Comparison of ENCODE assay signal across 20 cellular contexts in the genomic region with DNA sequence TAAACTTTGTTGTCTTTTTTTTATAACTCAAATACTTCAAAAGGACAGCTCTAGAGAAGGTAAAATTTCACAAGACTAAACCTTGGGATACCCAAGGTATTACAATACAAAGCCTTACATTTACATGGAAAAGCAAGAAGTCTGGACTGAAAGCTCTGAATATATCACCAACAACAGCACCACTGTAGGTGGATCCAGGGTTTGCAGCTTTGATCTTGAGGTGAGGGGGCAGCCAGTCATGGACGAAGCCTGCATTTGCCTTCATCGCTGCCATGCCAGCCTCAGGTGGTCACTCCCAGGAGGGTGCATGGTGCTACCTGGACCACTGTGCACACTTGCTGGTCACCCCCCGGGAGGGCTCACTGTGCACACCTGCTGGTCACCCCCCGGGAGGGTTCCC. TPM values are rescaled to one million over a fixed set of nuclear protein-coding genes. Genes with fewer than 3 reads are reported as not detected.
DNase-seq lines count a peak whose midpoint lies in the region; ATAC-seq and TF ChIP-seq lines count a peak whose summit lies in the region.
"Had no signal": no experiment of that assay in that cellular context is flagged by ENCODE, and none has a peak within 500 bp of the region (broad histone marks: within the 10 kb centered on the region; RNA-seq: fewer than 3 reads in every experiment).

No MANE protein-coding gene starts in this region.

- no peaks in the 10 kb centered on the region for H3K36me3 ChIP-seq in GM23338 (ENCODE audit: insufficient read depth)
- H3K36me3 ChIP-seq: BLaER1 treated with 17β-estradiol and CSF1 and Interleukin-3, amounts not matched to agents 10 nM and 100 nM had no signal

- H3K4me1 Mint-ChIP-seq in GM23338 (peaks cover 2% of the 10 kb centered on the region; the same call in 1 of the 3 replicates), WTC11 (peaks cover 5% of the 10 kb centered on the region), osteocyte (ENCODE audit: unreplicated experiment) (peaks cover 30% of the 10 kb centered on the region)
- no peaks in the 10 kb centered on the region for H3K4me1 Mint-ChIP-seq in activated CD8-positive, alpha-beta memory T cell treated with anti-CD3 and anti-CD28 coated beads, Interleukin-2, amount 10 ng/mL, durations not matched to agents 7 days and 5 days
- H3K4me1 Mint-ChIP-seq: B cell; CD4-positive, CD25-positive, alpha-beta regulatory T cell; CD8-positive, alpha-beta memory T cell had no signal

- DNase-seq in GM23338 (ENCODE audit: low spot score) (peak; percentile 26), NCI-H69 (lab: John Stamatoyannopoulos, UW) (peak; percentile 10), WTC11 (ENCODE audit: low spot score) (no peak), osteocyte (ENCODE audit: extremely low spot score, unreplicated experiment) (peak; percentile 44), CD1c-positive myeloid dendritic cell (ENCODE audit: extremely low spot score) (no peak)
- no peak for DNase-seq in activated CD8-positive, alpha-beta memory T cell treated with anti-CD3 and anti-CD28 coated beads, Interleukin-2, amount 10 ng/mL, durations not matched to agents 7 days and 5 days
- DNase-seq: CD4-positive, CD25-positive, alpha-beta regulatory T cell; CD8-positive, alpha-beta memory T cell; COR-L47; DMS 273 treated with DMSO at 0.1 percent for 48 hours; DMS53; DND-41; EL; GOT3; HCEC 1CT; IMR-90 had no signal

- ATAC-seq in GM23338 (0 out of 3 replicates have a peak, but pooled peaks have one; percentile 29), WTC11 (peak; percentile 38; the same call in 1 of the 2 replicates), HG03457 (IDR thresholded peaks at IDR 0.05; ENCODE audit: unreplicated experiment) (no peak)
- no peak for ATAC-seq in activated CD8-positive, alpha-beta memory T cell treated with anti-CD3 and anti-CD28 coated beads, Interleukin-2, amount 10 ng/mL, durations not matched to agents 7 days and 5 days
- ATAC-seq: K562 had no signal

- H3K36me3 Mint-ChIP-seq in GM23338 (ENCODE audit: low read depth) (peaks cover 5% of the 10 kb centered on the region), WTC11 (peaks cover 8% of the 10 kb centered on the region; the same call in 1 of the 2 replicates), osteocyte (ENCODE audit: unreplicated experiment) (no peaks in the 10 kb centered on the region)
- no peaks in the 10 kb centered on the region for H3K36me3 Mint-ChIP-seq in activated CD8-positive, alpha-beta memory T cell treated with anti-CD3 and anti-CD28 coated beads, Interleukin-2, amount 10 ng/mL, durations not matched to agents 7 days and 5 days
- H3K36me3 Mint-ChIP-seq: CD4-positive, CD25-positive, alpha-beta regulatory T cell; CD8-positive, alpha-beta memory T cell had no signal

- H3K4me2 ChIP-seq in GM23338: no peak overlapping the region
- H3K4me2 ChIP-seq: BLaER1 treated with 17β-estradiol and CSF1 and Interleukin-3, amounts not matched to agents 10 nM and 100 nM had no signal

- H3K4me1 ChIP-seq in GM23338 (ENCODE audit: insufficient read depth): no peaks in the 10 kb centered on the region
- H3K4me1 ChIP-seq: BLaER1 treated with 17β-estradiol and CSF1 and Interleukin-3, amounts not matched to agents 10 nM and 100 nM had no signal

- POLR2A ChIA-PET in WTC11 (lab: Charles Lee): no interaction called here

- H3K27ac Mint-ChIP-seq in GM23338: no peak overlapping the region
- no peak overlapping the region for H3K27ac Mint-ChIP-seq in WTC11
- H3K27ac Mint-ChIP-seq in osteocyte (ENCODE audit: unreplicated experiment): no peak overlapping the region
- H3K27ac Mint-ChIP-seq in activated CD8-positive, alpha-beta memory T cell treated with anti-CD3 and anti-CD28 coated beads, Interleukin-2, amount 10 ng/mL, durations not matched to agents 7 days and 5 days: no peak overlapping the region
- H3K27ac Mint-ChIP-seq: B cell; CD4-positive, CD25-positive, alpha-beta regulatory T cell; CD8-positive, alpha-beta memory T cell had no signal

- H3K27ac ChIP-seq in GM23338 (ENCODE audit: low read depth): no peak overlapping the region
- H3K27ac ChIP-seq: BLaER1 treated with 17β-estradiol and CSF1 and Interleukin-3, amounts not matched to agents 10 nM and 100 nM had no signal

- no peaks in the 10 kb centered on the region for H3K79me2 ChIP-seq in GM23338 (replicated peaks; ENCODE audit: insufficient read depth)

- no peak overlapping the region for H3K4me3 ChIP-seq in GM23338
- H3K4me3 ChIP-seq: BLaER1 treated with 17β-estradiol and CSF1 and Interleukin-3, amounts not matched to agents 10 nM and 100 nM; K562 had no signal

- H3K9me2 ChIP-seq in GM23338 (ENCODE audit: insufficient read depth): no peaks in the 10 kb centered on the region

- peaks cover 12% of the 10 kb centered on the region for H3K9me3 Mint-ChIP-seq in GM23338
- peaks cover 5% of the 10 kb centered on the region for H3K9me3 Mint-ChIP-seq in WTC11
- no peaks in the 10 kb centered on the region for H3K9me3 Mint-ChIP-seq in osteocyte (ENCODE audit: unreplicated experiment)
- H3K9me3 Mint-ChIP-seq in activated CD8-positive, alpha-beta memory T cell treated with anti-CD3 and anti-CD28 coated beads, Interleukin-2, amount 10 ng/mL, durations not matched to agents 7 days and 5 days (ENCODE audit: low read depth): no peaks in the 10 kb centered on the region
- H3K9me3 Mint-ChIP-seq: CD8-positive, alpha-beta memory T cell had no signal

- H3K27me3 ChIP-seq in GM23338 (ENCODE audit: insufficient read depth): no peaks in the 10 kb centered on the region
- H3K27me3 ChIP-seq: BLaER1 treated with 17β-estradiol and CSF1 and Interleukin-3, amounts not matched to agents 10 nM and 100 nM had no signal

- H4K20me1 ChIP-seq in GM23338 (replicated peaks; ENCODE audit: insufficient read depth): no peaks in the 10 kb centered on the region
- H4K20me1 ChIP-seq: BLaER1 treated with 17β-estradiol and CSF1 and Interleukin-3, amounts not matched to agents 10 nM and 100 nM had no signal

- H3K27me3 Mint-ChIP-seq in GM23338 (ENCODE audit: insufficient read depth, low read depth, poor library complexity): peaks cover 3% of the 10 kb centered on the region
- H3K27me3 Mint-ChIP-seq in WTC11 (ENCODE audit: low read depth): no peaks in the 10 kb centered on the region
- H3K27me3 Mint-ChIP-seq in osteocyte (ENCODE audit: unreplicated experiment): no peaks in the 10 kb centered on the region
- no peaks in the 10 kb centered on the region for H3K27me3 Mint-ChIP-seq in activated CD8-positive, alpha-beta memory T cell treated with anti-CD3 and anti-CD28 coated beads, Interleukin-2, amount 10 ng/mL, durations not matched to agents 7 days and 5 days
- H3K27me3 Mint-ChIP-seq: B cell; CD4-positive, CD25-positive, alpha-beta regulatory T cell; CD8-positive, alpha-beta memory T cell had no signal

- no peak overlapping the region for H3K4me3 Mint-ChIP-seq in GM23338
- no peak overlapping the region for H3K4me3 Mint-ChIP-seq in WTC11
- no peak overlapping the region for H3K4me3 Mint-ChIP-seq in osteocyte (ENCODE audit: unreplicated experiment)
- no peak overlapping the region for H3K4me3 Mint-ChIP-seq in activated CD8-positive, alpha-beta memory T cell treated with anti-CD3 and anti-CD28 coated beads, Interleukin-2, amount 10 ng/mL, durations not matched to agents 7 days and 5 days
- H3K4me3 Mint-ChIP-seq: B cell; CD4-positive, CD25-positive, alpha-beta regulatory T cell; CD8-positive, alpha-beta memory T cell had no signal

- no peak overlapping the region for H2AFZ ChIP-seq in GM23338

- TF ChIP-seq CTCF in GM23338 (conservative IDR thresholded peaks at IDR 0.05; ENCODE audit: low read depth in 2 of 2): no peak
- TF ChIP-seq CTCF in WTC11 (IDR thresholded peaks at IDR 0.05): no peak
- no peak for TF ChIP-seq CTCF in osteocyte (IDR thresholded peaks at IDR 0.05)

- no peaks in the 10 kb centered on the region for H3F3A ChIP-seq in GM23338 (replicated peaks; ENCODE audit: low read depth)

- CTCF ChIA-PET in WTC11 (lab: Charles Lee): interaction anchor here (1.1 kb wide), 1 partner anchor 38 kb away, joined by 3 read pairs; the partner anchor contains the start of gene ADNP2
- CTCF ChIA-PET in activated CD8-positive, alpha-beta memory T cell treated with anti-CD3 and anti-CD28 coated beads, Interleukin-2, amount 10 ng/mL, durations not matched to agents 7 days and 5 days (lab: Charles Lee): no interaction called here

TF ChIP-seq in GM23338, 12 proteins besides CTCF, POLR2A, EP300 and RAD21 (continues in another document):
- TF ChIP-seq CREB1 (CRISPR knock-in tag; IDR thresholded peaks at IDR 0.05; ENCODE audit: low read depth) (no peak), STAT1 (IDR thresholded peaks at IDR 0.05; ENCODE audit: unreplicated experiment) (no peak), EZH2 (IDR thresholded peaks at IDR 0.05; ENCODE audit: low read depth, unreplicated experiment) (no peak), ZNF331 (CRISPR knock-in tag; IDR thresholded peaks at IDR 0.05; ENCODE audit: low read depth) (no peak)

TF ChIP-seq in WTC11, 78 proteins besides CTCF, POLR2A, EP300 and RAD21 (continues in another document):
- TF ChIP-seq, protein P1, sequence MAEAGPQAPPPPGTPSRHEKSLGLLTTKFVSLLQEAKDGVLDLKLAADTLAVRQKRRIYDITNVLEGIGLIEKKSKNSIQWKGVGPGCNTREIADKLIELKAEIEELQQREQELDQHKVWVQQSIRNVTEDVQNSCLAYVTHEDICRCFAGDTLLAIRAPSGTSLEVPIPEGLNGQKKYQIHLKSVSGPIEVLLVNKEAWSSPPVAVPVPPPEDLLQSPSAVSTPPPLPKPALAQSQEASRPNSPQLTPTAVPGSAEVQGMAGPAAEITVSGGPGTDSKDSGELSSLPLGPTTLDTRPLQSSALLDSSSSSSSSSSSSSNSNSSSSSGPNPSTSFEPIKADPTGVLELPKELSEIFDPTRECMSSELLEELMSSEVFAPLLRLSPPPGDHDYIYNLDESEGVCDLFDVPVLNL (CRISPR knock-in tag; IDR thresholded peaks at IDR 0.05; ENCODE audit: borderline replicate concordance, low read depth): no peak
- TF ChIP-seq SOX15 (CRISPR knock-in tag; IDR thresholded peaks at IDR 0.05) (no peak), NR2C2 (CRISPR knock-in tag; IDR thresholded peaks at IDR 0.05) (no peak)
- TF ChIP-seq, protein P2, sequence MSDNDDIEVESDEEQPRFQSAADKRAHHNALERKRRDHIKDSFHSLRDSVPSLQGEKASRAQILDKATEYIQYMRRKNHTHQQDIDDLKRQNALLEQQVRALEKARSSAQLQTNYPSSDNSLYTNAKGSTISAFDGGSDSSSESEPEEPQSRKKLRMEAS (CRISPR knock-in tag; IDR thresholded peaks at IDR 0.05): no peak

RNA-seq across cellular contexts. Expression of gene RBFA, which starts 36.6 kb away (rescaled TPM):
- 43.3 and 46.5 TPM in 2 replicates for total RNA-seq in GM23338 (2014; rRNA removed; shearing (Covaris generic))
- polyA plus RNA-seq in GM23338 (2016; fragmentation: Nextera tagmentation; extraction: Ambion mirVana): 33.8 and 36.3 TPM in 2 replicates
- total RNA-seq in WTC11 (2021) (32.1 to 37.1 TPM (median 33.2 TPM) in 3 replicates), osteocyte (25.4 and 26.2 TPM in 2 replicates)
- total RNA-seq in activated CD8-positive, alpha-beta memory T cell treated with anti-CD3 and anti-CD28 coated beads, Interleukin-2, amount 10 ng/mL, durations not matched to agents 7 days and 5 days: 10 to 100 TPM; 24.2 to 28.6 TPM

RNA-seq across cellular contexts. Expression of gene ADNP2, which starts 38.2 kb away (rescaled TPM):
- 53.6 and 66.4 TPM in 2 replicates for total RNA-seq in GM23338 (2014; rRNA removed; shearing (Covaris generic))
- 18.5 and 19.3 TPM in 2 replicates for polyA plus RNA-seq in GM23338 (2016; fragmentation: Nextera tagmentation; extraction: Ambion mirVana)
- total RNA-seq in WTC11 (2021) (46.5 to 56.0 TPM (median 49.0 TPM) in 3 replicates), osteocyte (18.6 and 19.2 TPM in 2 replicates)
- total RNA-seq in activated CD8-positive, alpha-beta memory T cell treated with anti-CD3 and anti-CD28 coated beads, Interleukin-2, amount 10 ng/mL, durations not matched to agents 7 days and 5 days: 10 to 100 TPM; 23.2 to 27.1 TPM

Comparison
In these comparisons a context has a peak if more than half of its experiments do, and no peak if none do; other contexts are left out.
1. ATAC-seq: peak in GM23338 (single experiment) and WTC11 (single experiment); none in HG03457 (single experiment) and activated CD8-positive, alpha-beta memory T cell treated with anti-CD3 and anti-CD28 coated beads, Interleukin-2, amount 10 ng/mL, durations not matched to agents 7 days and 5 days (single experiment).
2. DNase-seq: peak in GM23338 (single experiment), NCI-H69 (single experiment) and osteocyte (single experiment); none in WTC11 (single experiment), activated CD8-positive, alpha-beta memory T cell treated with anti-CD3 and anti-CD28 coated beads, Interleukin-2, amount 10 ng/mL, durations not matched to agents 7 days and 5 days (single experiment) and CD1c-positive myeloid dendritic cell (single experiment).